Comparison of ENCODE assay signal across 1 cellular context in the genomic region with DNA sequence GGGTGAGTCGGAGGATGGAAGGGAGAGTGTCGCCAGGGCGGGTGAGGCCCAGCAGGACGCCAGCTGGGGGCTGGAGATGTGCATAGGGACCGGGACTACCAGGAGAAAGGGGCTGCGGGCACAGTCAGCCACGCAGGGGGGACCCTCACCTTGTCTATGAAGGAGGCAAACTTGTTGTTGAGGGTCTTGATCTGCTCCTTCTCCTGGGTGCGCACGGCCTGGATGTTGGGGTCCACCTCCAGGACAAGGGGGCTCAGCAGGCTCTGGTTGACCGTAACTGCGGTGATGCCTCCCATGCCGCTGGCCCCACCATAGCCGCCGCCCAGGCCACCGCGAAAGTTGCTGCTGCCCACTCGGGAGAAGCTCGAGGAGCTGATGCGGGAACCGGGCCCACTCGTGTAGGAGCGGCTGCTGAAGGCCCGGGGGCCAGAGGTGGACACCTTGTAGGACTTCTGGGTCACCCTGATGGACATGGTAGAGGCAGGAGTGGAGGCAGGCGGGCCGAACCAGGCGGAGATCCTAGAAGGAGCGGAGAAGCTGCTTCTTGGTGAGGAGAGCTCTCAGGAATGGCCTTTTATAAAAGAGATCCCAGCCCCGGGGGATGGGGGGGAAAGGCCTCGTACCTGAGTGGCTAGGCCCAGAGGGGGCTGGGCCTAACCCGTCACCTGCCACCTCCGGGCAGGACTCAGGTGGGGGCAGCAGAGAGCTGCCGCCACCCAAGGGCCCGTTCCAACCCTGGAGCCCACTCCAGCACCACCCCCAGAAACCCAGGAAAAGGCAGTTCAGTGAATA.
TF ChIP-seq lines count a peak whose summit lies in the region.
"Not testable (repeated sequence)": the region's sequence is repeated elsewhere in the genome, so short reads cannot be mapped to it uniquely, and the experiment has no call there.

A gene (minus strand): TSS at position 568 of the 792 bp plus-strand sequence. CDS start 95 bp downstream, at position 473.

TF ChIP-seq in HepG2, 621 proteins besides CTCF, POLR2A, EP300 and RAD21 (continued from another document and continues in another):
- TF ChIP-seq REPIN1 (CRISPR knock-in tag; IDR thresholded peaks at IDR 0.05; ENCODE audit: borderline replicate concordance, low read depth), result 0 out of 2 replicates have a peak, but pooled peaks have one; percentile 52
- TF ChIP-seq, protein P1, sequence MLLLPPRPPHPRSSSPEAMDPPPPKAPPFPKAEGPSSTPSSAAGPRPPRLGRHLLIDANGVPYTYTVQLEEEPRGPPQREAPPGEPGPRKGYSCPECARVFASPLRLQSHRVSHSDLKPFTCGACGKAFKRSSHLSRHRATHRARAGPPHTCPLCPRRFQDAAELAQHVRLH (CRISPR knock-in tag; IDR thresholded peaks at IDR 0.05; ENCODE audit: borderline replicate concordance, low read depth), result 0 out of 2 replicates have a peak, but pooled peaks have one; percentile 57
- TF ChIP-seq SP2 (CRISPR knock-in tag; IDR thresholded peaks at IDR 0.05), result peak; percentile 34; the same call in 1 of the 2 replicates
- TF ChIP-seq MAZ (IDR thresholded peaks at IDR 0.05; ENCODE audit: borderline replicate concordance, low read depth, low read length), result peak; percentile 81
- peak; percentile 33; the same call in 1 of the 2 replicates for TF ChIP-seq MAZ (CRISPR knock-in tag; IDR thresholded peaks at IDR 0.05; ENCODE audit: low read depth)
- TF ChIP-seq KLF11 (CRISPR knock-in tag; IDR thresholded peaks at IDR 0.05), result peak; percentile 71
- peak; percentile 52; the same call in 1 of the 2 replicates for TF ChIP-seq TBX2 (CRISPR knock-in tag; IDR thresholded peaks at IDR 0.05; ENCODE audit: borderline replicate concordance)
- 0 out of 2 replicates have a peak, but pooled peaks have one; percentile 54 for TF ChIP-seq BORCS8-MEF2B (CRISPR knock-in tag; IDR thresholded peaks at IDR 0.05)
- TF ChIP-seq, protein P2, sequence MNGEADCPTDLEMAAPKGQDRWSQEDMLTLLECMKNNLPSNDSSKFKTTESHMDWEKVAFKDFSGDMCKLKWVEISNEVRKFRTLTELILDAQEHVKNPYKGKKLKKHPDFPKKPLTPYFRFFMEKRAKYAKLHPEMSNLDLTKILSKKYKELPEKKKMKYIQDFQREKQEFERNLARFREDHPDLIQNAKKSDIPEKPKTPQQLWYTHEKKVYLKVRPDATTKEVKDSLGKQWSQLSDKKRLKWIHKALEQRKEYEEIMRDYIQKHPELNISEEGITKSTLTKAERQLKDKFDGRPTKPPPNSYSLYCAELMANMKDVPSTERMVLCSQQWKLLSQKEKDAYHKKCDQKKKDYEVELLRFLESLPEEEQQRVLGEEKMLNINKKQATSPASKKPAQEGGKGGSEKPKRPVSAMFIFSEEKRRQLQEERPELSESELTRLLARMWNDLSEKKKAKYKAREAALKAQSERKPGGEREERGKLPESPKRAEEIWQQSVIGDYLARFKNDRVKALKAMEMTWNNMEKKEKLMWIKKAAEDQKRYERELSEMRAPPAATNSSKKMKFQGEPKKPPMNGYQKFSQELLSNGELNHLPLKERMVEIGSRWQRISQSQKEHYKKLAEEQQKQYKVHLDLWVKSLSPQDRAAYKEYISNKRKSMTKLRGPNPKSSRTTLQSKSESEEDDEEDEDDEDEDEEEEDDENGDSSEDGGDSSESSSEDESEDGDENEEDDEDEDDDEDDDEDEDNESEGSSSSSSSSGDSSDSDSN (CRISPR knock-in tag; IDR thresholded peaks at IDR 0.05), result peak; percentile 76
- TF ChIP-seq ZFY (CRISPR knock-in tag; IDR thresholded peaks at IDR 0.05), result peak; percentile 67
- 0 out of 2 replicates have a peak, but pooled peaks have one; percentile 58 for TF ChIP-seq ZNF761 (CRISPR knock-in tag; conservative IDR thresholded peaks at IDR 0.05)
- TF ChIP-seq, protein P3, sequence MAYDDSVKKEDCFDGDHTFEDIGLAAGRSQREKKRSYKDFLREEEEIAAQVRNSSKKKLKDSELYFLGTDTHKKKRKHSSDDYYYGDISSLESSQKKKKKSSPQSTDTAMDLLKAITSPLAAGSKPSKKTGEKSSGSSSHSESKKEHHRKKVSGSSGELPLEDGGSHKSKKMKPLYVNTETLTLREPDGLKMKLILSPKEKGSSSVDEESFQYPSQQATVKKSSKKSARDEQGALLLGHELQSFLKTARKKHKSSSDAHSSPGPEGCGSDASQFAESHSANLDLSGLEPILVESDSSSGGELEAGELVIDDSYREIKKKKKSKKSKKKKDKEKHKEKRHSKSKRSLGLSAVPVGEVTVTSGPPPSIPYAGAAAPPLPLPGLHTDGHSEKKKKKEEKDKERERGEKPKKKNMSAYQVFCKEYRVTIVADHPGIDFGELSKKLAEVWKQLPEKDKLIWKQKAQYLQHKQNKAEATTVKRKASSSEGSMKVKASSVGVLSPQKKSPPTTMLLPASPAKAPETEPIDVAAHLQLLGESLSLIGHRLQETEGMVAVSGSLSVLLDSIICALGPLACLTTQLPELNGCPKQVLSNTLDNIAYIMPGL (CRISPR knock-in tag; IDR thresholded peaks at IDR 0.05; ENCODE audit: borderline replicate concordance in 1 of 2, low read depth in 1 of 2), result peak; percentile 78 to 83
- TF ChIP-seq SIN3A (IDR thresholded peaks at IDR 0.05; ENCODE audit: borderline replicate concordance, low read depth, low read length), result peak; percentile 13; the same call in 1 of the 2 replicates
- TF ChIP-seq ZSCAN21 (CRISPR knock-in tag; IDR thresholded peaks at IDR 0.05; ENCODE audit: borderline replicate concordance), result peak; percentile 64
- TF ChIP-seq FOSL2 (CRISPR knock-in tag; IDR thresholded peaks at IDR 0.05), result peak; percentile 59; the same call in 1 of the 2 replicates
- TF ChIP-seq, protein P4, sequence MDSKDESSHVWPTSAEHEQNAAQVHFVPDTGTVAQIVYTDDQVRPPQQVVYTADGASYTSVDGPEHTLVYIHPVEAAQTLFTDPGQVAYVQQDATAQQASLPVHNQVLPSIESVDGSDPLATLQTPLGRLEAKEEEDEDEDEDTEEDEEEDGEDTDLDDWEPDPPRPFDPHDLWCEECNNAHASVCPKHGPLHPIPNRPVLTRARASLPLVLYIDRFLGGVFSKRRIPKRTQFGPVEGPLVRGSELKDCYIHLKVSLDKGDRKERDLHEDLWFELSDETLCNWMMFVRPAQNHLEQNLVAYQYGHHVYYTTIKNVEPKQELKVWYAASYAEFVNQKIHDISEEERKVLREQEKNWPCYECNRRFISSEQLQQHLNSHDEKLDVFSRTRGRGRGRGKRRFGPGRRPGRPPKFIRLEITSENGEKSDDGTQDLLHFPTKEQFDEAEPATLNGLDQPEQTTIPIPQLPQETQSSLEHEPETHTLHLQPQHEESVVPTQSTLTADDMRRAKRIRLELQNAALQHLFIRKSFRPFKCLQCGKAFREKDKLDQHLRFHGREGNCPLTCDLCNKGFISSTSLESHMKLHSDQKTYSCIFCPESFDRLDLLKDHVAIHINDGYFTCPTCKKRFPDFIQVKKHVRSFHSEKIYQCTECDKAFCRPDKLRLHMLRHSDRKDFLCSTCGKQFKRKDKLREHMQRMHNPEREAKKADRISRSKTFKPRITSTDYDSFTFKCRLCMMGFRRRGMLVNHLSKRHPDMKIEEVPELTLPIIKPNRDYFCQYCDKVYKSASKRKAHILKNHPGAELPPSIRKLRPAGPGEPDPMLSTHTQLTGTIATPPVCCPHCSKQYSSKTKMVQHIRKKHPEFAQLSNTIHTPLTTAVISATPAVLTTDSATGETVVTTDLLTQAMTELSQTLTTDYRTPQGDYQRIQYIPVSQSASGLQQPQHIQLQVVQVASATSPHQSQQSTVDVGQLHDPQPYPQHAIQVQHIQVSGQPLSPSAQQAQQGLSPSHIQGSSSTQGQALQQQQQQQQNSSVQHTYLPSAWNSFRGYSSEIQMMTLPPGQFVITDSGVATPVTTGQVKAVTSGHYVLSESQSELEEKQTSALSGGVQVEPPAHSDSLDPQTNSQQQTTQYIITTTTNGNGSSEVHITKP (CRISPR knock-in tag; IDR thresholded peaks at IDR 0.05; ENCODE audit: low read depth), result peak; percentile 76
- TF ChIP-seq SP4 (CRISPR knock-in tag; IDR thresholded peaks at IDR 0.05), result 0 out of 2 replicates have a peak, but pooled peaks have one; percentile 6
- TF ChIP-seq LCORL, SP1, NONO (IDR thresholded peaks at IDR 0.05): not testable (repeated sequence)
- TF ChIP-seq LCORL (CRISPR knock-in tag; IDR thresholded peaks at IDR 0.05), result peak; percentile 76
- peak; percentile 52; the same call in 1 of the 2 replicates for TF ChIP-seq SMAD1 (CRISPR knock-in tag; IDR thresholded peaks at IDR 0.05; ENCODE audit: borderline replicate concordance, low read depth)
- TF ChIP-seq ZFP37 (CRISPR knock-in tag; IDR thresholded peaks at IDR 0.05; ENCODE audit: borderline replicate concordance), result peak; percentile 66; the same call in 1 of the 2 replicates
- peak; percentile 37; the same call in 1 of the 2 replicates for TF ChIP-seq GATAD2A (CRISPR knock-in tag; IDR thresholded peaks at IDR 0.05)
- TF ChIP-seq, protein P5, sequence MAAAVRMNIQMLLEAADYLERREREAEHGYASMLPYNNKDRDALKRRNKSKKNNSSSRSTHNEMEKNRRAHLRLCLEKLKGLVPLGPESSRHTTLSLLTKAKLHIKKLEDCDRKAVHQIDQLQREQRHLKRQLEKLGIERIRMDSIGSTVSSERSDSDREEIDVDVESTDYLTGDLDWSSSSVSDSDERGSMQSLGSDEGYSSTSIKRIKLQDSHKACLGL (CRISPR knock-in tag; IDR thresholded peaks at IDR 0.05), result peak; percentile 68; the same call in 1 of the 2 replicates
- TF ChIP-seq, protein P6, sequence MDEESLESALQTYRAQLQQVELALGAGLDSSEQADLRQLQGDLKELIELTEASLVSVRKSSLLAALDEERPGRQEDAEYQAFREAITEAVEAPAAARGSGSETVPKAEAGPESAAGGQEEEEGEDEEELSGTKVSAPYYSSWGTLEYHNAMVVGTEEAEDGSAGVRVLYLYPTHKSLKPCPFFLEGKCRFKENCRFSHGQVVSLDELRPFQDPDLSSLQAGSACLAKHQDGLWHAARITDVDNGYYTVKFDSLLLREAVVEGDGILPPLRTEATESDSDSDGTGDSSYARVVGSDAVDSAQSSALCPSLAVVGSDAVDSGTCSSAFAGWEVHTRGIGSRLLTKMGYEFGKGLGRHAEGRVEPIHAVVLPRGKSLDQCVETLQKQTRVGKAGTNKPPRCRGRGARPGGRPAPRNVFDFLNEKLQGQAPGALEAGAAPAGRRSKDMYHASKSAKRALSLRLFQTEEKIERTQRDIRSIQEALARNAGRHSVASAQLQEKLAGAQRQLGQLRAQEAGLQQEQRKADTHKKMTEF (CRISPR knock-in tag; IDR thresholded peaks at IDR 0.05), result peak; percentile 76
- TF ChIP-seq ZNF124 (CRISPR knock-in tag; IDR thresholded peaks at IDR 0.05), result peak; percentile 48; the same call in 1 of the 2 replicates
- TF ChIP-seq SP1 (CRISPR knock-in tag; IDR thresholded peaks at IDR 0.05), result peak; percentile 51; the same call in 1 of the 2 replicates
- TF ChIP-seq CENPT (CRISPR knock-in tag; IDR thresholded peaks at IDR 0.05; ENCODE audit: low read depth), result 0 out of 2 replicates have a peak, but pooled peaks have one; percentile 29
- TF ChIP-seq ZC3H13 (CRISPR knock-in tag; IDR thresholded peaks at IDR 0.05), result peak; percentile 79; the same call in 1 of the 2 replicates
- TF ChIP-seq NONO (CRISPR knock-in tag; conservative IDR thresholded peaks at IDR 0.05), result peak; percentile 79
- peak; percentile 56; the same call in 1 of the 2 replicates for TF ChIP-seq JUND (CRISPR knock-in tag; IDR thresholded peaks at IDR 0.05)
- TF ChIP-seq PHF20 (CRISPR knock-in tag; IDR thresholded peaks at IDR 0.05), result peak; percentile 57; the same call in 1 of the 2 replicates
- TF ChIP-seq RARA (CRISPR knock-in tag; IDR thresholded peaks at IDR 0.05), result peak; percentile 22; the same call in 1 of the 2 replicates
- peak; percentile 48; the same call in 1 of the 2 replicates for TF ChIP-seq NFKB2 (CRISPR knock-in tag; IDR thresholded peaks at IDR 0.05; ENCODE audit: borderline replicate concordance)
- TF ChIP-seq, protein P7, sequence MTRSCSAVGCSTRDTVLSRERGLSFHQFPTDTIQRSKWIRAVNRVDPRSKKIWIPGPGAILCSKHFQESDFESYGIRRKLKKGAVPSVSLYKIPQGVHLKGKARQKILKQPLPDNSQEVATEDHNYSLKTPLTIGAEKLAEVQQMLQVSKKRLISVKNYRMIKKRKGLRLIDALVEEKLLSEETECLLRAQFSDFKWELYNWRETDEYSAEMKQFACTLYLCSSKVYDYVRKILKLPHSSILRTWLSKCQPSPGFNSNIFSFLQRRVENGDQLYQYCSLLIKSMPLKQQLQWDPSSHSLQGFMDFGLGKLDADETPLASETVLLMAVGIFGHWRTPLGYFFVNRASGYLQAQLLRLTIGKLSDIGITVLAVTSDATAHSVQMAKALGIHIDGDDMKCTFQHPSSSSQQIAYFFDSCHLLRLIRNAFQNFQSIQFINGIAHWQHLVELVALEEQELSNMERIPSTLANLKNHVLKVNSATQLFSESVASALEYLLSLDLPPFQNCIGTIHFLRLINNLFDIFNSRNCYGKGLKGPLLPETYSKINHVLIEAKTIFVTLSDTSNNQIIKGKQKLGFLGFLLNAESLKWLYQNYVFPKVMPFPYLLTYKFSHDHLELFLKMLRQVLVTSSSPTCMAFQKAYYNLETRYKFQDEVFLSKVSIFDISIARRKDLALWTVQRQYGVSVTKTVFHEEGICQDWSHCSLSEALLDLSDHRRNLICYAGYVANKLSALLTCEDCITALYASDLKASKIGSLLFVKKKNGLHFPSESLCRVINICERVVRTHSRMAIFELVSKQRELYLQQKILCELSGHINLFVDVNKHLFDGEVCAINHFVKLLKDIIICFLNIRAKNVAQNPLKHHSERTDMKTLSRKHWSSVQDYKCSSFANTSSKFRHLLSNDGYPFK (CRISPR knock-in tag; IDR thresholded peaks at IDR 0.05; ENCODE audit: borderline replicate concordance), result peak; percentile 48; the same call in 1 of the 2 replicates
- TF ChIP-seq ZNF563 (CRISPR knock-in tag; IDR thresholded peaks at IDR 0.05), result peak; percentile 42; the same call in 1 of the 2 replicates
- TF ChIP-seq MED1 (CRISPR knock-in tag; IDR thresholded peaks at IDR 0.05), result peak; percentile 78
- 0 out of 2 replicates have a peak, but pooled peaks have one; percentile 3 for TF ChIP-seq ZNF7 (CRISPR knock-in tag; IDR thresholded peaks at IDR 0.05)
- peak; percentile 38; the same call in 1 of the 2 replicates for TF ChIP-seq ZNF564 (CRISPR knock-in tag; IDR thresholded peaks at IDR 0.05)
- peak; percentile 47; the same call in 1 of the 2 replicates for TF ChIP-seq NR2C2 (CRISPR knock-in tag; IDR thresholded peaks at IDR 0.05; ENCODE audit: borderline replicate concordance)
- peak; percentile 64 for TF ChIP-seq PHF8 (CRISPR knock-in tag; IDR thresholded peaks at IDR 0.05)
- 0 out of 2 replicates have a peak, but pooled peaks have one; percentile 45 for TF ChIP-seq ZNF879 (CRISPR knock-in tag; IDR thresholded peaks at IDR 0.05)
- TF ChIP-seq ZNF136 (CRISPR knock-in tag; IDR thresholded peaks at IDR 0.05; ENCODE audit: low read depth), result peak; percentile 84
- TF ChIP-seq, protein P8, sequence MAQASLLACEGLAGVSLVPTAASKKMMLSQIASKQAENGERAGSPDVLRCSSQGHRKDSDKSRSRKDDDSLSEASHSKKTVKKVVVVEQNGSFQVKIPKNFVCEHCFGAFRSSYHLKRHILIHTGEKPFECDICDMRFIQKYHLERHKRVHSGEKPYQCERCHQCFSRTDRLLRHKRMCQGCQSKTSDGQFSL (CRISPR knock-in tag; IDR thresholded peaks at IDR 0.05), result peak; percentile 95
- peak; percentile 29; the same call in 1 of the 2 replicates for TF ChIP-seq ZNF839 (CRISPR knock-in tag; IDR thresholded peaks at IDR 0.05; ENCODE audit: borderline replicate concordance)
- TF ChIP-seq ZNF792 (CRISPR knock-in tag; IDR thresholded peaks at IDR 0.05), result peak; percentile 29; the same call in 1 of the 2 replicates
- TF ChIP-seq ZNF160 (CRISPR knock-in tag; IDR thresholded peaks at IDR 0.05), result peak; percentile 84; the same call in 1 of the 2 replicates
- peak; percentile 65; the same call in 1 of the 2 replicates for TF ChIP-seq FOXJ3 (CRISPR knock-in tag; IDR thresholded peaks at IDR 0.05; ENCODE audit: borderline replicate concordance)
- TF ChIP-seq NCOA1 (CRISPR knock-in tag; IDR thresholded peaks at IDR 0.05), result 0 out of 2 replicates have a peak, but pooled peaks have one; percentile 12
